8 cellular contexts compared by ENCODE assay signal in the genomic region with DNA sequence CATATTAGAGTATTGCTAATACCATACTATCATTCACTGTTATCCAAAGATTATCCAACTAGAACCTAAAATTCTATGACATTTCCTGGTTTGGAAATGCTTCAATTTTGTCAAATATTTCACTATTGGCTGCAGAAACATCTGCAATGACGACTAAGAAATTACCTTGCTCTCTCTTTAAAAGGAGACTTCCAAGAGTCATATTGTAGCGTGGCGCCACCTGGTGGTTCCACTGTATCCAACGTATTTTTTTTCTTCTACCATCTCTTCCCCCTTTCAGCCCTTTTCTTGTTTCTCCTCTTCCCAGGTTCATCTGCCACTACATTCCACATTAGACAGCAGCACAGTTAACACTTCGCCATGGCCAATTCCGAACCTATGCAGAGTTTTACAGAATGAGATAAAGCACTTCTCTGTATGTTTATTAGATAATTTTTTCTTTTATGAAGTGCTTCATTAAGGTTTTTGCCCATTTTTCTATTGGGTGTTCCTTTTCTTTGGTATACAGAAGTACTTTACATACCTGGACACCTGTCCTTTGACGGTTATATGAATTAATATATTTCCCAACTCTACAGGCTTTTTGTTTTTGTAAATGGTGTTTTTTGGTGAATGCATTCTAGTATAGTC.
DNase-seq lines count a peak whose midpoint lies in the region; ATAC-seq and TF ChIP-seq lines count a peak whose summit lies in the region.

No MANE protein-coding gene starts in this region.

- peaks cover 39% of the 10 kb centered on the region for H3K4me1 Mint-ChIP-seq in activated T-helper 17 cell treated with anti-CD3 and anti-CD28 coated beads, Interleukin-2, amount 50 U/mL, for 72 hours

- CTCF ChIA-PET in RWPE1 (lab: Yijun Ruan, JAX), result no interaction called here

- peak overlapping the region; percentile 40; the same call in 1 of the 2 replicates for H3K4me2 ChIP-seq in KMS-11

- peak; percentile 84 for DNase-seq in DMS 273 (lab: John Stamatoyannopoulos, UW; ENCODE audit: unreplicated experiment)
- peak; percentile 67 for DNase-seq in RWPE1 (ENCODE audit: low spot score)
- peak; percentile 63 for DNase-seq in fibroblast of the conjunctiva (ENCODE audit: low read depth)
- peak; percentile 44 for DNase-seq in occipital lobe (lab: John Stamatoyannopoulos, UW)

- TF ChIP-seq CTCF in KMS-11 (conservative IDR thresholded peaks at IDR 0.05; ENCODE audit: low read depth, low read length), result peak; percentile 93
- TF ChIP-seq CTCF in RWPE1 (conservative IDR thresholded peaks at IDR 0.05; ENCODE audit: low read depth), result peak; percentile 95

- no peaks in the 10 kb centered on the region for H3K27me3 ChIP-seq in KMS-11 (ENCODE audit: insufficient read depth, low read depth)

- H3K4me3 ChIP-seq in KMS-11 (IDR thresholded peaks at IDR 0.05; ENCODE audit: insufficient read depth, low read depth, low read length), result no peak overlapping the region

- no peaks in the 10 kb centered on the region for H4K20me1 ChIP-seq in KMS-11 (ENCODE audit: insufficient read depth)

- H3K9ac ChIP-seq in KMS-11, result no peak overlapping the region

- H3K36me3 ChIP-seq in KMS-11 (ENCODE audit: insufficient read depth), result no peaks in the 10 kb centered on the region

- peak overlapping the region; percentile 76 for H3K27ac Mint-ChIP-seq in activated T-helper 17 cell treated with anti-CD3 and anti-CD28 coated beads, Interleukin-2, amount 50 U/mL, for 72 hours

- H3K36me3 Mint-ChIP-seq in activated T-helper 17 cell treated with anti-CD3 and anti-CD28 coated beads, Interleukin-2, amount 50 U/mL, for 72 hours (ENCODE audit: low read depth), result peaks cover 65% of the 10 kb centered on the region

- no peaks in the 10 kb centered on the region for H3K27me3 Mint-ChIP-seq in activated T-helper 17 cell treated with anti-CD3 and anti-CD28 coated beads, Interleukin-2, amount 50 U/mL, for 72 hours

- H3K4me3 Mint-ChIP-seq in activated T-helper 17 cell treated with anti-CD3 and anti-CD28 coated beads, Interleukin-2, amount 50 U/mL, for 72 hours, result peak overlapping the region; percentile 45

- no peak overlapping the region for H3K27ac ChIP-seq in KMS-11
- no peak overlapping the region for H3K27ac ChIP-seq in RWPE1
- peak overlapping the region; percentile 37 for H3K27ac ChIP-seq in temporal lobe (ENCODE audit: low read depth, low read length)

- peak; percentile 52 for ATAC-seq in GM21526 (IDR thresholded peaks at IDR 0.05; ENCODE audit: low FRiP score, unreplicated experiment)
- no peak for ATAC-seq in activated T-helper 17 cell treated with anti-CD3 and anti-CD28 coated beads, Interleukin-2, amount 50 U/mL, for 72 hours (replicated peaks)

- H3K9me3 Mint-ChIP-seq in activated T-helper 17 cell treated with anti-CD3 and anti-CD28 coated beads, Interleukin-2, amount 50 U/mL, for 72 hours, result peaks cover 3% of the 10 kb centered on the region

- POLR2A ChIA-PET in RWPE1 (lab: Yijun Ruan, JAX; ENCODE audit: low non-redundant PET), result no interaction called here

- no peak overlapping the region for H2AFZ ChIP-seq in KMS-11 (ENCODE audit: low read depth)

- peaks cover 14% of the 10 kb centered on the region for H3K4me1 ChIP-seq in KMS-11 (ENCODE audit: low read depth, poor library complexity, severe bottlenecking)

- H3K79me2 ChIP-seq in KMS-11 (ENCODE audit: insufficient read depth, low read depth), result no peaks in the 10 kb centered on the region
